Comparison of ENCODE assay signal across 11 cellular contexts in the genomic region with DNA sequence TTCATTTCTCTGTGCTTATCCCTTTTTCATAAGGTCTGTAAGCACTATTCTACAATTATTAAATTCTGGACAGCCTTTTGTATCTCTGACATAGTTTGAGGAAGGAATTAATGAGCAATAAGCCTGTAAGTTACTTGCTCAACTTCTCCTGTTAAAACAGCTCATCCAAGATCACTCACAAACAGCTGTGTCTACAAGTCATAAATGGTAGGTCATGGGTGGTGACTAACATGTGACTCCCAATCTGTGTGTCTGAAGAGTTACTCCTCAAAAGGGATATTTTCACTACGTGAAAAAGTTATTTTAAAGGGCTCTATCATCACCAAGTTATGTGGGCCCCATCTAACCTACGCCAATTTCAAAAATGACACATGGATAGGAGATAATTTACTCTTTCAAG.
DNase-seq lines count a peak whose midpoint lies in the region; ATAC-seq, FAIRE-seq and TF ChIP-seq lines count a peak whose summit lies in the region.
"Had no signal": no experiment of that assay in that cellular context is flagged by ENCODE, and none has a peak within 500 bp of the region (broad histone marks: within the 10 kb centered on the region; RNA-seq: fewer than 3 reads in every experiment).

No MANE protein-coding gene starts in this region.

- peak overlapping the region; percentile 59 for H3K4me3 Mint-ChIP-seq in activated T-helper 17 cell treated with anti-CD3 and anti-CD28 coated beads, Interleukin-2, amount 50 U/mL, for 72 hours
- no peak overlapping the region for H3K4me3 Mint-ChIP-seq in nephron progenitor cell

- TF ChIP-seq CTCF in nephron progenitor cell (IDR thresholded peaks at IDR 0.05) = no peak

- DNase-seq in AG20443 (ENCODE audit: low spot score) = peak; percentile 61
- DNase-seq in H54 (ENCODE audit: insufficient read length, low spot score) = no peak
- DNase-seq in kidney glomerular epithelial cell (lab: John Stamatoyannopoulos, UW) = peak; percentile 46
- DNase-seq in Kasumi-1 (lab: John Stamatoyannopoulos, UW) = no peak
- no peak for DNase-seq in nephron progenitor cell
- DNase-seq: activated CD8-positive, alpha-beta memory T cell treated with anti-CD3 and anti-CD28 coated beads for 24 hours; NCI-H1092 treated with DMSO at 0.1 percent for 48 hours had no signal

- FAIRE-seq in H54 (lab: Jason Lieb, UNC) = peak; percentile 95

- ATAC-seq in activated T-helper 17 cell treated with anti-CD3 and anti-CD28 coated beads, Interleukin-2, amount 50 U/mL, for 72 hours (replicated peaks) = peak; percentile 85
- no peak for ATAC-seq in HG02970 (IDR thresholded peaks at IDR 0.05; ENCODE audit: low FRiP score, unreplicated experiment)
- no peak for ATAC-seq in HG03196 (IDR thresholded peaks at IDR 0.05; ENCODE audit: unreplicated experiment)
- ATAC-seq: Right ventricle myocardium inferior had no signal

- H3K27ac Mint-ChIP-seq in activated T-helper 17 cell treated with anti-CD3 and anti-CD28 coated beads, Interleukin-2, amount 50 U/mL, for 72 hours = peak overlapping the region; percentile 82
- H3K27ac Mint-ChIP-seq in nephron progenitor cell = no peak overlapping the region

- no peaks in the 10 kb centered on the region for H3K27me3 Mint-ChIP-seq in activated T-helper 17 cell treated with anti-CD3 and anti-CD28 coated beads, Interleukin-2, amount 50 U/mL, for 72 hours
- no peaks in the 10 kb centered on the region for H3K27me3 Mint-ChIP-seq in nephron progenitor cell (ENCODE audit: low read depth, poor library complexity)

- H3K36me3 Mint-ChIP-seq in activated T-helper 17 cell treated with anti-CD3 and anti-CD28 coated beads, Interleukin-2, amount 50 U/mL, for 72 hours (ENCODE audit: low read depth) = no peaks in the 10 kb centered on the region
- no peaks in the 10 kb centered on the region for H3K36me3 Mint-ChIP-seq in nephron progenitor cell (ENCODE audit: low read depth)

- H3K9me3 Mint-ChIP-seq in activated T-helper 17 cell treated with anti-CD3 and anti-CD28 coated beads, Interleukin-2, amount 50 U/mL, for 72 hours = peaks cover 7% of the 10 kb centered on the region
- no peaks in the 10 kb centered on the region for H3K9me3 Mint-ChIP-seq in nephron progenitor cell

- peaks cover 42% of the 10 kb centered on the region for H3K4me1 Mint-ChIP-seq in activated T-helper 17 cell treated with anti-CD3 and anti-CD28 coated beads, Interleukin-2, amount 50 U/mL, for 72 hours
- no peaks in the 10 kb centered on the region for H3K4me1 Mint-ChIP-seq in nephron progenitor cell

- TF ChIP-seq POLR2A in H54 (IDR thresholded peaks at IDR 0.05; ENCODE audit: low read depth, low read length) = no peak

Comparison
In these comparisons a context has a peak if more than half of its experiments do, and no peak if none do; other contexts are left out.
1. DNase-seq: peak in AG20443 (single experiment) and kidney glomerular epithelial cell (single experiment); none in H54 (single experiment), Kasumi-1 (0 of 2) and nephron progenitor cell (single experiment).